In genomic region chr1:225466848-225467192, GRCh38 we compare ENCODE assay signal across 11 cellular contexts. TPM values are rescaled to one million over a fixed set of nuclear protein-coding genes. Genes with fewer than 3 reads are reported as not detected.
A peak's percentile ranks its signal among the peaks of the same experiment; 100 is the strongest.
DNase-seq lines count a peak whose midpoint lies in the region; ATAC-seq and TF ChIP-seq lines count a peak whose summit lies in the region.
"Had no signal": no experiment of that assay in that cellular context is flagged by ENCODE, and none has a peak within 500 bp of the region (broad histone marks: within the 10 kb centered on the region; RNA-seq: fewer than 3 reads in every experiment).

No MANE protein-coding gene starts in this region.

- DNase-seq in activated T-cell treated with anti-CD3 and anti-CD28 coated beads, Interleukin-2, amount 50 U/mL, for 72 hours: no peak
- DNase-seq in activated T-cell treated with anti-CD3 and anti-CD28 coated beads, Interleukin-2, amount 50 U/mL, for 1 hour: no peak
- DNase-seq in T-cell: no peak
- no peak for DNase-seq in left lung
- DNase-seq in stimulated activated CD4-positive, alpha-beta T cell treated with anti-CD3 and anti-CD28 coated beads, Interleukin-4, amount 100 ng/mL, for 24 hours: no peak
- no peak for DNase-seq in stimulated activated CD4-positive, alpha-beta T cell treated with anti-CD3 and anti-CD28 coated beads, Interleukin-4, amount 100 ng/mL, for 4 hours
- DNase-seq: GOT3 had no signal

- H3K4me3 ChIP-seq in left lung (peak overlapping the region in 1 of 2 donors; percentile 47), thymus (ENCODE audit: low read length) (peak overlapping the region; percentile 70)

- no peak for ATAC-seq in activated T-cell treated with anti-CD3 and anti-CD28 coated beads, Interleukin-2, amount 50 U/mL, for 72 hours (replicated peaks in 1 of 2)
- ATAC-seq in T-cell (replicated peaks in 1 of 4) (no peak), left lung (no peak), HG03196 (IDR thresholded peaks at IDR 0.05; ENCODE audit: unreplicated experiment) (no peak)
- ATAC-seq: WTC11 had no signal

- H3K27ac ChIP-seq in left lung: peak overlapping the region; percentile 92 to 98
- H3K27ac ChIP-seq in thymus (ENCODE audit: low read depth): peak overlapping the region; percentile 100

- POLR2A ChIA-PET in T-cell (lab: Charles Lee): interaction anchor here (1.6 kb wide), 2 partner anchors 22 to 533 kb away, joined by 7 read pairs; partner anchors contain the start of gene SDE2 (in 1 of the 2)

- no peaks in the 10 kb centered on the region for H3K27me3 Mint-ChIP-seq in activated T-cell treated with anti-CD3 and anti-CD28 coated beads, Interleukin-2, amount 50 U/mL, for 72 hours (ENCODE audit: low read depth)
- H3K27me3 Mint-ChIP-seq in T-cell: no peaks in the 10 kb centered on the region

- H3K4me3 Mint-ChIP-seq in activated T-cell treated with anti-CD3 and anti-CD28 coated beads, Interleukin-2, amount 50 U/mL, for 72 hours: peak overlapping the region; percentile 96
- peak overlapping the region; percentile 87 to 92 (median 90) for H3K4me3 Mint-ChIP-seq in T-cell
- H3K4me3 Mint-ChIP-seq: WTC11 had no signal

- intact Hi-C loops in left lung (cut with DNase I): no loop called here

- CTCF ChIA-PET in T-cell (lab: Charles Lee): interaction anchor here in 1 of 2 donors (0.6 to 2.1 kb wide), 6 partner anchors 10 to 340 kb away, joined by 3 to 19 read pairs (median 4); partner anchors contain the start of gene LBR

- 96% methylated on average over 4 of the region's 4 CpGs for WGBS in thymus

- H3K36me3 Mint-ChIP-seq in activated T-cell treated with anti-CD3 and anti-CD28 coated beads, Interleukin-2, amount 50 U/mL, for 72 hours (ENCODE audit: insufficient read depth in 2 of 2): no peaks in the 10 kb centered on the region
- H3K36me3 Mint-ChIP-seq in T-cell: no peaks in the 10 kb centered on the region
- H3K36me3 Mint-ChIP-seq: WTC11 had no signal

- peak overlapping the region; percentile 98 for H3K27ac Mint-ChIP-seq in activated T-cell treated with anti-CD3 and anti-CD28 coated beads, Interleukin-2, amount 50 U/mL, for 72 hours
- peak overlapping the region; percentile 97 for H3K27ac Mint-ChIP-seq in T-cell
- H3K27ac Mint-ChIP-seq: WTC11 had no signal

- no peak for TF ChIP-seq CTCF in left lung (IDR thresholded peaks at IDR 0.05)

- H3K4me1 Mint-ChIP-seq in activated T-cell treated with anti-CD3 and anti-CD28 coated beads, Interleukin-2, amount 50 U/mL, for 72 hours (ENCODE audit: low read depth): peaks cover 44% of the 10 kb centered on the region
- peaks cover 33 to 62% (median 53%) of the 10 kb centered on the region in 3 donors for H3K4me1 Mint-ChIP-seq in T-cell

- H3K9me3 ChIP-seq in left lung (no peaks in the 10 kb centered on the region), thymus (ENCODE audit: control insufficient read depth) (no peaks in the 10 kb centered on the region)
- H3K9me3 ChIP-seq: adrenal gland had no signal

- H3K4me1 ChIP-seq in left lung (peaks cover 6 to 29% of the 10 kb centered on the region in 2 donors), thymus (ENCODE audit: control insufficient read depth, insufficient read depth, low read length) (peaks cover 14% of the 10 kb centered on the region)

- no peaks in the 10 kb centered on the region for H3K27me3 ChIP-seq in left lung
- H3K27me3 ChIP-seq in thymus (ENCODE audit: control insufficient read depth, insufficient read depth): no peaks in the 10 kb centered on the region
- H3K27me3 ChIP-seq: adrenal gland had no signal

- no peaks in the 10 kb centered on the region for H3K36me3 ChIP-seq in left lung
- no peaks in the 10 kb centered on the region for H3K36me3 ChIP-seq in thymus (ENCODE audit: control insufficient read depth, insufficient read depth)
- H3K36me3 ChIP-seq: adrenal gland had no signal

- no peaks in the 10 kb centered on the region for H3K9me3 Mint-ChIP-seq in activated T-cell treated with anti-CD3 and anti-CD28 coated beads, Interleukin-2, amount 50 U/mL, for 72 hours
- no peaks in the 10 kb centered on the region for H3K9me3 Mint-ChIP-seq in T-cell
- H3K9me3 Mint-ChIP-seq: WTC11 had no signal

RNA-seq across cellular contexts. Expression of gene LBR, which starts 39.0 kb away (rescaled TPM):
- total RNA-seq in activated T-cell treated with anti-CD3 and anti-CD28 coated beads, Interleukin-2, amount 50 U/mL, for 72 hours: 100 to 1,000 TPM; 152 to 163 TPM
- 100 to 1,000 TPM; 105 to 142 (median 118) TPM for total RNA-seq in T-cell
- total RNA-seq in left lung: 10 to 100 TPM; 42.4 to 75.0 TPM
- polyA plus RNA-seq in thymus: 71.1 TPM
